Comparison of ENCODE assay signal across 9 cellular contexts in genomic region chr5:60522299-60522915, GRCh38.
DNase-seq lines count a peak whose midpoint lies in the region; ATAC-seq and TF ChIP-seq lines count a peak whose summit lies in the region.
"Had no signal": no experiment of that assay in that cellular context is flagged by ENCODE, and none has a peak within 500 bp of the region (broad histone marks: within the 10 kb centered on the region; RNA-seq: fewer than 3 reads in every experiment).

No MANE protein-coding gene starts in this region.

- peak; percentile 75 for ATAC-seq in GM18505 (IDR thresholded peaks at IDR 0.05; ENCODE audit: unreplicated experiment)
- ATAC-seq in GM21717 (IDR thresholded peaks at IDR 0.05; ENCODE audit: unreplicated experiment), result peak; percentile 90
- ATAC-seq in HG03571 (IDR thresholded peaks at IDR 0.05; ENCODE audit: unreplicated experiment), result peak; percentile 81

- H3K27ac ChIP-seq in RWPE1, result no peak overlapping the region

- TF ChIP-seq POLR2A in GM18505 (IDR thresholded peaks at IDR 0.05; ENCODE audit: borderline replicate concordance, extremely low read depth, insufficient read depth, insufficient read length), result peak; percentile 28

- peak; percentile 71 for DNase-seq in islet precursor cell
- DNase-seq in NCI-H2081 (lab: John Stamatoyannopoulos, UW), result no peak
- DNase-seq in RWPE1 (ENCODE audit: low spot score), result no peak
- no peak for DNase-seq in stimulated activated CD4-positive, alpha-beta T cell treated with anti-CD3 and anti-CD28 coated beads, Interleukin-4, amount 100 ng/mL, for 4 hours
- no peak for DNase-seq in effector CD4-positive, alpha-beta T cell
- DNase-seq: SHP77 had no signal

- CTCF ChIA-PET in RWPE1 (lab: Yijun Ruan, JAX), result no interaction called here

- TF ChIP-seq CTCF in RWPE1 (conservative IDR thresholded peaks at IDR 0.05; ENCODE audit: low read depth), result no peak

- POLR2A ChIA-PET in RWPE1 (lab: Yijun Ruan, JAX; ENCODE audit: low non-redundant PET), result no interaction called here
